ENCODE assay signal across 19 cellular contexts in genomic region chr12:64923536-64923935, GRCh38.
"Had no signal": no experiment of that assay in that cellular context is flagged by ENCODE, and none has a peak within 500 bp of the region (broad histone marks: within the 10 kb centered on the region; RNA-seq: fewer than 3 reads in every experiment).

No MANE protein-coding gene starts in this region.

- H3K27me3 ChIP-seq: colonic mucosa, hepatocyte had no signal

- H3K9me3 Mint-ChIP-seq: activated CD4-positive, alpha-beta memory T cell treated with anti-CD3 and anti-CD28 coated beads, Interleukin-2, amount 10 ng/mL, durations not matched to agents 7 days and 5 days; activated naive CD4-positive, alpha-beta T cell treated with anti-CD3 and anti-CD28 coated beads, Interleukin-2, amount 50 U/mL, for 72 hours; activated T-cell treated with anti-CD3 and anti-CD28 coated beads, Interleukin-2, amount 50 U/mL, for 4 hours had no signal

- H3K79me2 ChIP-seq: hepatocyte, parathyroid adenoma had no signal

- H3K4me1 Mint-ChIP-seq: activated CD4-positive, alpha-beta memory T cell treated with anti-CD3 and anti-CD28 coated beads, Interleukin-2, amount 10 ng/mL, durations not matched to agents 7 days and 5 days; activated CD4-positive, alpha-beta T cell treated with anti-CD3 and anti-CD28 coated beads for 36 hours; naive thymus-derived CD8-positive, alpha-beta T cell had no signal

- H3K4me3 ChIP-seq: colonic mucosa, hepatocyte, mucosa of descending colon had no signal

- H3K4me3 Mint-ChIP-seq: activated CD4-positive, alpha-beta memory T cell treated with anti-CD3 and anti-CD28 coated beads, Interleukin-2, amount 10 ng/mL, durations not matched to agents 7 days and 5 days; activated CD4-positive, alpha-beta T cell treated with anti-CD3 and anti-CD28 coated beads for 36 hours; activated T-cell treated with anti-CD3 and anti-CD28 coated beads, Interleukin-2, amount 50 U/mL, for 4 hours; naive thymus-derived CD8-positive, alpha-beta T cell had no signal

- H3K9me3 ChIP-seq: colonic mucosa, mucosa of descending colon, neutrophil had no signal

- H3K9ac ChIP-seq: parathyroid adenoma had no signal

- H3K36me3 ChIP-seq: colonic mucosa, neutrophil had no signal

- H2AFZ ChIP-seq: hepatocyte, parathyroid adenoma had no signal

- H3K27ac ChIP-seq: colonic mucosa, hepatocyte, neutrophil, parathyroid adenoma had no signal

- H3K4me1 ChIP-seq: colonic mucosa, parathyroid adenoma had no signal

- DNase-seq: activated CD4-positive, alpha-beta memory T cell treated with anti-CD3 and anti-CD28 coated beads, Interleukin-2, amount 10 ng/mL, durations not matched to agents 7 days and 5 days; activated CD4-positive, alpha-beta T cell treated with anti-CD3 and anti-CD28 coated beads for 36 hours; activated effector memory CD4-positive, alpha-beta T cell treated with anti-CD3 and anti-CD28 coated beads, Interleukin-2, amount 50 U/mL, for 16 hours; activated T-cell treated with anti-CD3 and anti-CD28 coated beads, Interleukin-2, amount 50 U/mL, for 4 hours; amniotic stem cell; caudate nucleus; colonic mucosa; islet precursor cell; mammary epithelial cell; mucosa of descending colon; naive thymus-derived CD8-positive, alpha-beta T cell; stimulated activated CD4-positive, alpha-beta T cell treated with anti-CD3 and anti-CD28 coated beads, Interleukin-12 subunit alpha, Interleukin-12 subunit beta, amount 100 ng/mL, for 4 hours; stimulated activated CD4-positive, alpha-beta T cell treated with anti-CD3 and anti-CD28 coated beads, Interleukin-2, amount 100 ng/mL, for 24 hours; T1000 had no signal

- H3K36me3 Mint-ChIP-seq: activated naive CD4-positive, alpha-beta T cell treated with anti-CD3 and anti-CD28 coated beads, Interleukin-2, amount 50 U/mL, for 72 hours; naive thymus-derived CD8-positive, alpha-beta T cell had no signal

- H3K4me2 ChIP-seq: hepatocyte had no signal

- H3K27ac Mint-ChIP-seq: activated CD4-positive, alpha-beta memory T cell treated with anti-CD3 and anti-CD28 coated beads, Interleukin-2, amount 10 ng/mL, durations not matched to agents 7 days and 5 days; activated CD4-positive, alpha-beta T cell treated with anti-CD3 and anti-CD28 coated beads for 36 hours; activated naive CD4-positive, alpha-beta T cell treated with anti-CD3 and anti-CD28 coated beads, Interleukin-2, amount 50 U/mL, for 72 hours; naive thymus-derived CD8-positive, alpha-beta T cell had no signal

- ATAC-seq: activated CD4-positive, alpha-beta T cell treated with anti-CD3 and anti-CD28 coated beads for 36 hours; activated naive CD4-positive, alpha-beta T cell treated with anti-CD3 and anti-CD28 coated beads, Interleukin-2, amount 50 U/mL, for 72 hours; activated T-cell treated with anti-CD3 and anti-CD28 coated beads, Interleukin-2, amount 50 U/mL, for 4 hours; esophagus mucosa; mucosa of descending colon; naive thymus-derived CD8-positive, alpha-beta T cell had no signal
